3 cellular contexts compared by ENCODE assay signal in the genomic region with DNA sequence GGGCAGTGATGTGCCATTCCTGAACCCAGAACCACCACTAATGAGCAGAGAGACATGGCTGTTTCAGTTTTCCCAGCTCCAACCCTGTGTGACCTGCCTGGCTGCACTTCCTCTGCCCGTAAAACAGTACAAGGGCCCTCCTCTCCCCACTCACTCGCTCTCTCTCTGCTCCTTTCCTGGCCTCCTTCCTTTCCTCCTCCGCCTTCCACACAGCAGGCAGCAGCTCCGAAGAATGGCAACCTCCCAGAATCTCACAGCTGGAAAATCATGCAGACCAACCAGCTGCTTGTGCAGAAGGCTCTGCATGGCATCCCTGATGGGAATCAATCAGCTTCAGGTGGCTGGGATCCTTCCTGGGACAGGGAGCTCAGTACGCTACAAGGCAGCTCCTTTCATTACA.
TF ChIP-seq lines count a peak whose summit lies in the region.

No MANE protein-coding gene starts in this region.

TF ChIP-seq in liver, 16 proteins besides CTCF, POLR2A, EP300 and RAD21:
- TF ChIP-seq, protein P1, sequence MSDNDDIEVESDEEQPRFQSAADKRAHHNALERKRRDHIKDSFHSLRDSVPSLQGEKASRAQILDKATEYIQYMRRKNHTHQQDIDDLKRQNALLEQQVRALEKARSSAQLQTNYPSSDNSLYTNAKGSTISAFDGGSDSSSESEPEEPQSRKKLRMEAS (IDR thresholded peaks at IDR 0.05), result no peak
- TF ChIP-seq JUND (IDR thresholded peaks at IDR 0.05) (no peak), EGR1 (IDR thresholded peaks at IDR 0.05; ENCODE audit: low read depth in 2 of 2) (no peak), HNF4G (IDR thresholded peaks at IDR 0.05) (no peak), NR2F2 (IDR thresholded peaks at IDR 0.05) (peak; percentile 14), YY1 (IDR thresholded peaks at IDR 0.05) (no peak), GABPA (IDR thresholded peaks at IDR 0.05 in 1 of 2, conservative IDR thresholded peaks at IDR 0.05 in 1 of 2) (no peak)
- TF ChIP-seq, protein P2, sequence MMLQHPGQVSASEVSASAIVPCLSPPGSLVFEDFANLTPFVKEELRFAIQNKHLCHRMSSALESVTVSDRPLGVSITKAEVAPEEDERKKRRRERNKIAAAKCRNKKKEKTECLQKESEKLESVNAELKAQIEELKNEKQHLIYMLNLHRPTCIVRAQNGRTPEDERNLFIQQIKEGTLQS (IDR thresholded peaks at IDR 0.05), result no peak

TF ChIP-seq in HepG2, 621 proteins besides CTCF, POLR2A, EP300 and RAD21:
- TF ChIP-seq, protein P3, sequence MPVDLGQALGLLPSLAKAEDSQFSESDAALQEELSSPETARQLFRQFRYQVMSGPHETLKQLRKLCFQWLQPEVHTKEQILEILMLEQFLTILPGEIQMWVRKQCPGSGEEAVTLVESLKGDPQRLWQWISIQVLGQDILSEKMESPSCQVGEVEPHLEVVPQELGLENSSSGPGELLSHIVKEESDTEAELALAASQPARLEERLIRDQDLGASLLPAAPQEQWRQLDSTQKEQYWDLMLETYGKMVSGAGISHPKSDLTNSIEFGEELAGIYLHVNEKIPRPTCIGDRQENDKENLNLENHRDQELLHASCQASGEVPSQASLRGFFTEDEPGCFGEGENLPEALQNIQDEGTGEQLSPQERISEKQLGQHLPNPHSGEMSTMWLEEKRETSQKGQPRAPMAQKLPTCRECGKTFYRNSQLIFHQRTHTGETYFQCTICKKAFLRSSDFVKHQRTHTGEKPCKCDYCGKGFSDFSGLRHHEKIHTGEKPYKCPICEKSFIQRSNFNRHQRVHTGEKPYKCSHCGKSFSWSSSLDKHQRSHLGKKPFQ (CRISPR knock-in tag; IDR thresholded peaks at IDR 0.05; ENCODE audit: insufficient replicate concordance), result no peak
- no peak for TF ChIP-seq RFX3 (CRISPR knock-in tag; IDR thresholded peaks at IDR 0.05)
- no peak for TF ChIP-seq RXRA (CRISPR knock-in tag; IDR thresholded peaks at IDR 0.05)
- TF ChIP-seq SOX13 (IDR thresholded peaks at IDR 0.05), result no peak
- TF ChIP-seq SOX13 (CRISPR knock-in tag; conservative IDR thresholded peaks at IDR 0.05 in 1 of 2, IDR thresholded peaks at IDR 0.05 in 1 of 2), result no peak
- TF ChIP-seq ETV5 (CRISPR knock-in tag; IDR thresholded peaks at IDR 0.05; ENCODE audit: borderline replicate concordance), result no peak
- TF ChIP-seq FOXO1 (CRISPR knock-in tag; IDR thresholded peaks at IDR 0.05), result no peak
- no peak for TF ChIP-seq SIX1 (CRISPR knock-in tag; IDR thresholded peaks at IDR 0.05; ENCODE audit: borderline replicate concordance)
- no peak for TF ChIP-seq TCF7L2 (IDR thresholded peaks at IDR 0.05; ENCODE audit: low read depth, low read length)
- TF ChIP-seq, protein P4, sequence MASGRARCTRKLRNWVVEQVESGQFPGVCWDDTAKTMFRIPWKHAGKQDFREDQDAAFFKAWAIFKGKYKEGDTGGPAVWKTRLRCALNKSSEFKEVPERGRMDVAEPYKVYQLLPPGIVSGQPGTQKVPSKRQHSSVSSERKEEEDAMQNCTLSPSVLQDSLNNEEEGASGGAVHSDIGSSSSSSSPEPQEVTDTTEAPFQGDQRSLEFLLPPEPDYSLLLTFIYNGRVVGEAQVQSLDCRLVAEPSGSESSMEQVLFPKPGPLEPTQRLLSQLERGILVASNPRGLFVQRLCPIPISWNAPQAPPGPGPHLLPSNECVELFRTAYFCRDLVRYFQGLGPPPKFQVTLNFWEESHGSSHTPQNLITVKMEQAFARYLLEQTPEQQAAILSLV (CRISPR knock-in tag; IDR thresholded peaks at IDR 0.05; ENCODE audit: borderline replicate concordance), result no peak
- TF ChIP-seq ZNF484 (CRISPR knock-in tag; IDR thresholded peaks at IDR 0.05; ENCODE audit: borderline replicate concordance, low read depth), result no peak
- TF ChIP-seq, protein P5, sequence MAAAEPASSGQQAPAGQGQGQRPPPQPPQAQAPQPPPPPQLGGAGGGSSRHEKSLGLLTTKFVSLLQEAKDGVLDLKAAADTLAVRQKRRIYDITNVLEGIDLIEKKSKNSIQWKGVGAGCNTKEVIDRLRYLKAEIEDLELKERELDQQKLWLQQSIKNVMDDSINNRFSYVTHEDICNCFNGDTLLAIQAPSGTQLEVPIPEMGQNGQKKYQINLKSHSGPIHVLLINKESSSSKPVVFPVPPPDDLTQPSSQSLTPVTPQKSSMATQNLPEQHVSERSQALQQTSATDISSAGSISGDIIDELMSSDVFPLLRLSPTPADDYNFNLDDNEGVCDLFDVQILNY (CRISPR knock-in tag; conservative IDR thresholded peaks at IDR 0.05), result no peak
- no peak for TF ChIP-seq KDM6A (CRISPR knock-in tag; IDR thresholded peaks at IDR 0.05; ENCODE audit: low read depth)
- no peak for TF ChIP-seq KDM3A (CRISPR knock-in tag; IDR thresholded peaks at IDR 0.05; ENCODE audit: low read depth)
- TF ChIP-seq, protein P6, sequence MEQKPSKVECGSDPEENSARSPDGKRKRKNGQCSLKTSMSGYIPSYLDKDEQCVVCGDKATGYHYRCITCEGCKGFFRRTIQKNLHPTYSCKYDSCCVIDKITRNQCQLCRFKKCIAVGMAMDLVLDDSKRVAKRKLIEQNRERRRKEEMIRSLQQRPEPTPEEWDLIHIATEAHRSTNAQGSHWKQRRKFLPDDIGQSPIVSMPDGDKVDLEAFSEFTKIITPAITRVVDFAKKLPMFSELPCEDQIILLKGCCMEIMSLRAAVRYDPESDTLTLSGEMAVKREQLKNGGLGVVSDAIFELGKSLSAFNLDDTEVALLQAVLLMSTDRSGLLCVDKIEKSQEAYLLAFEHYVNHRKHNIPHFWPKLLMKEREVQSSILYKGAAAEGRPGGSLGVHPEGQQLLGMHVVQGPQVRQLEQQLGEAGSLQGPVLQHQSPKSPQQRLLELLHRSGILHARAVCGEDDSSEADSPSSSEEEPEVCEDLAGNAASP (CRISPR knock-in tag; IDR thresholded peaks at IDR 0.05; ENCODE audit: borderline replicate concordance), result no peak

TF ChIP-seq in WTC11, 78 proteins besides CTCF, POLR2A, EP300 and RAD21:
- TF ChIP-seq, protein P7, sequence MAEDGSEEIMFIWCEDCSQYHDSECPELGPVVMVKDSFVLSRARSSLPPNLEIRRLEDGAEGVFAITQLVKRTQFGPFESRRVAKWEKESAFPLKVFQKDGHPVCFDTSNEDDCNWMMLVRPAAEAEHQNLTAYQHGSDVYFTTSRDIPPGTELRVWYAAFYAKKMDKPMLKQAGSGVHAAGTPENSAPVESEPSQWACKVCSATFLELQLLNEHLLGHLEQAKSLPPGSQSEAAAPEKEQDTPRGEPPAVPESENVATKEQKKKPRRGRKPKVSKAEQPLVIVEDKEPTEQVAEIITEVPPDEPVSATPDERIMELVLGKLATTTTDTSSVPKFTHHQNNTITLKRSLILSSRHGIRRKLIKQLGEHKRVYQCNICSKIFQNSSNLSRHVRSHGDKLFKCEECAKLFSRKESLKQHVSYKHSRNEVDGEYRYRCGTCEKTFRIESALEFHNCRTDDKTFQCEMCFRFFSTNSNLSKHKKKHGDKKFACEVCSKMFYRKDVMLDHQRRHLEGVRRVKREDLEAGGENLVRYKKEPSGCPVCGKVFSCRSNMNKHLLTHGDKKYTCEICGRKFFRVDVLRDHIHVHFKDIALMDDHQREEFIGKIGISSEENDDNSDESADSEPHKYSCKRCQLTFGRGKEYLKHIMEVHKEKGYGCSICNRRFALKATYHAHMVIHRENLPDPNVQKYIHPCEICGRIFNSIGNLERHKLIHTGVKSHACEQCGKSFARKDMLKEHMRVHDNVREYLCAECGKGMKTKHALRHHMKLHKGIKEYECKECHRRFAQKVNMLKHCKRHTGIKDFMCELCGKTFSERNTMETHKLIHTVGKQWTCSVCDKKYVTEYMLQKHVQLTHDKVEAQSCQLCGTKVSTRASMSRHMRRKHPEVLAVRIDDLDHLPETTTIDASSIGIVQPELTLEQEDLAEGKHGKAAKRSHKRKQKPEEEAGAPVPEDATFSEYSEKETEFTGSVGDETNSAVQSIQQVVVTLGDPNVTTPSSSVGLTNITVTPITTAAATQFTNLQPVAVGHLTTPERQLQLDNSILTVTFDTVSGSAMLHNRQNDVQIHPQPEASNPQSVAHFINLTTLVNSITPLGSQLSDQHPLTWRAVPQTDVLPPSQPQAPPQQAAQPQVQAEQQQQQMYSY (CRISPR knock-in tag; IDR thresholded peaks at IDR 0.05), result no peak
- TF ChIP-seq, protein P8, sequence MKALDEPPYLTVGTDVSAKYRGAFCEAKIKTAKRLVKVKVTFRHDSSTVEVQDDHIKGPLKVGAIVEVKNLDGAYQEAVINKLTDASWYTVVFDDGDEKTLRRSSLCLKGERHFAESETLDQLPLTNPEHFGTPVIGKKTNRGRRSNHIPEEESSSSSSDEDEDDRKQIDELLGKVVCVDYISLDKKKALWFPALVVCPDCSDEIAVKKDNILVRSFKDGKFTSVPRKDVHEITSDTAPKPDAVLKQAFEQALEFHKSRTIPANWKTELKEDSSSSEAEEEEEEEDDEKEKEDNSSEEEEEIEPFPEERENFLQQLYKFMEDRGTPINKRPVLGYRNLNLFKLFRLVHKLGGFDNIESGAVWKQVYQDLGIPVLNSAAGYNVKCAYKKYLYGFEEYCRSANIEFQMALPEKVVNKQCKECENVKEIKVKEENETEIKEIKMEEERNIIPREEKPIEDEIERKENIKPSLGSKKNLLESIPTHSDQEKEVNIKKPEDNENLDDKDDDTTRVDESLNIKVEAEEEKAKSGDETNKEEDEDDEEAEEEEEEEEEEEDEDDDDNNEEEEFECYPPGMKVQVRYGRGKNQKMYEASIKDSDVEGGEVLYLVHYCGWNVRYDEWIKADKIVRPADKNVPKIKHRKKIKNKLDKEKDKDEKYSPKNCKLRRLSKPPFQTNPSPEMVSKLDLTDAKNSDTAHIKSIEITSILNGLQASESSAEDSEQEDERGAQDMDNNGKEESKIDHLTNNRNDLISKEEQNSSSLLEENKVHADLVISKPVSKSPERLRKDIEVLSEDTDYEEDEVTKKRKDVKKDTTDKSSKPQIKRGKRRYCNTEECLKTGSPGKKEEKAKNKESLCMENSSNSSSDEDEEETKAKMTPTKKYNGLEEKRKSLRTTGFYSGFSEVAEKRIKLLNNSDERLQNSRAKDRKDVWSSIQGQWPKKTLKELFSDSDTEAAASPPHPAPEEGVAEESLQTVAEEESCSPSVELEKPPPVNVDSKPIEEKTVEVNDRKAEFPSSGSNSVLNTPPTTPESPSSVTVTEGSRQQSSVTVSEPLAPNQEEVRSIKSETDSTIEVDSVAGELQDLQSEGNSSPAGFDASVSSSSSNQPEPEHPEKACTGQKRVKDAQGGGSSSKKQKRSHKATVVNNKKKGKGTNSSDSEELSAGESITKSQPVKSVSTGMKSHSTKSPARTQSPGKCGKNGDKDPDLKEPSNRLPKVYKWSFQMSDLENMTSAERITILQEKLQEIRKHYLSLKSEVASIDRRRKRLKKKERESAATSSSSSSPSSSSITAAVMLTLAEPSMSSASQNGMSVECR (CRISPR knock-in tag; IDR thresholded peaks at IDR 0.05; ENCODE audit: borderline replicate concordance), result no peak
- no peak for TF ChIP-seq ZNF232 (CRISPR knock-in tag; IDR thresholded peaks at IDR 0.05)
- TF ChIP-seq, protein P9, sequence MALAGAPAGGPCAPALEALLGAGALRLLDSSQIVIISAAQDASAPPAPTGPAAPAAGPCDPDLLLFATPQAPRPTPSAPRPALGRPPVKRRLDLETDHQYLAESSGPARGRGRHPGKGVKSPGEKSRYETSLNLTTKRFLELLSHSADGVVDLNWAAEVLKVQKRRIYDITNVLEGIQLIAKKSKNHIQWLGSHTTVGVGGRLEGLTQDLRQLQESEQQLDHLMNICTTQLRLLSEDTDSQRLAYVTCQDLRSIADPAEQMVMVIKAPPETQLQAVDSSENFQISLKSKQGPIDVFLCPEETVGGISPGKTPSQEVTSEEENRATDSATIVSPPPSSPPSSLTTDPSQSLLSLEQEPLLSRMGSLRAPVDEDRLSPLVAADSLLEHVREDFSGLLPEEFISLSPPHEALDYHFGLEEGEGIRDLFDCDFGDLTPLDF (CRISPR knock-in tag; IDR thresholded peaks at IDR 0.05), result no peak
- TF ChIP-seq ZNF416 (CRISPR knock-in tag; IDR thresholded peaks at IDR 0.05), result no peak
- TF ChIP-seq RORB (CRISPR knock-in tag; IDR thresholded peaks at IDR 0.05), result no peak
- TF ChIP-seq ZNF423 (CRISPR knock-in tag; IDR thresholded peaks at IDR 0.05), result peak; percentile 88
TF ChIP-seq in WTC11: peak in this region for 1.
